ENCODE assay signal across 12 cellular contexts in the genomic region with DNA sequence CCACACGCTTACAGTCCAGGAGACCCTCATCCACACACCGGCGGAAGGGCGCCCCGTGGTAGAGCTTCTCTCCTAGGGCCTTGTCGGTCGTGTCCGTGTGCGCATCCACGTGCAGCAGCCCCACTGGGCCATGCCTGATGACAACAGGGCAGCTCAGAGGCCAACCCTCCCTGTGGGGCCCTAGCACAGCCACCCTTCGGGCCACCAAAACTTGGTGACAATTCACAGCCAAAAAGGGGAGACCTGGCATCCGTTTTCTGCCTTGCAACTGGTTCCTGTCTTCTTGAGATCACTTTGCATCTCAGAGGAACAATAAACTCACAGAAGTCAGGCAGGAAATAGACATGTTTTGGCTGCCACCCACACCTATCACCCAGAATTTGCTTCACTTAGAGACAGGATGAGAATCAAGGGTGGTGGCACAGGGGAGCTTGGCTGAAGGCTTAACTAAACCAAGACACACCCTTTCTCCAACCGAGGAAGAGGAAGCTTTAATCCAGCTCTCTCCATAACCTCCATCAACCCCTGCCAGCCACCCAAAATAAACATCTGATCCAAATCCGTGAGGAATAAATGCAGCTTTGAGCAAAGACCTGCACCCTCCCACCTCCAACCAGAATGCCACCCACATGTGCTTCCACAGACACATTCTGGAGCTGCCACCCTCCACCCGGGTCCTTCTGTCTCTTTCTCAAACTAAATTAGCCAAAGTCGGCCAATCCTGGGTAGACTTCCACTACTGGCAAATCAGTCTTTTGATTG. TPM values are rescaled to one million over a fixed set of nuclear protein-coding genes. Genes with fewer than 3 reads are reported as not detected.
DNase-seq lines count a peak whose midpoint lies in the region; ATAC-seq, FAIRE-seq and TF ChIP-seq lines count a peak whose summit lies in the region.
"Had no signal": no experiment of that assay in that cellular context is flagged by ENCODE, and none has a peak within 500 bp of the region (broad histone marks: within the 10 kb centered on the region; RNA-seq: fewer than 3 reads in every experiment).

No MANE protein-coding gene starts in this region.

- H4K20me1 ChIP-seq in MM.1S (ENCODE audit: insufficient read depth, low read length) (no peaks in the 10 kb centered on the region), neural progenitor cell (ENCODE audit: low read depth) (no peaks in the 10 kb centered on the region)

- H3K79me2 ChIP-seq in MM.1S (ENCODE audit: low read length) (peaks cover 14% of the 10 kb centered on the region), neural progenitor cell (ENCODE audit: low read depth) (no peaks in the 10 kb centered on the region)

- peak overlapping the region; percentile 51 for H3K4me3 Mint-ChIP-seq in activated naive CD4-positive, alpha-beta T cell treated with anti-CD3 and anti-CD28 coated beads for 36 hours
- H3K4me3 Mint-ChIP-seq in neural progenitor cell: no peak overlapping the region

- H3K27ac Mint-ChIP-seq in activated naive CD4-positive, alpha-beta T cell treated with anti-CD3 and anti-CD28 coated beads for 36 hours: peak overlapping the region; percentile 92
- no peak overlapping the region for H3K27ac Mint-ChIP-seq in neural progenitor cell

- no peak for ATAC-seq in HG03439 (IDR thresholded peaks at IDR 0.05; ENCODE audit: unreplicated experiment)
- ATAC-seq: sciatic nerve had no signal

- peak overlapping the region; percentile 62 for H3K9ac ChIP-seq in MM.1S (ENCODE audit: low read length)
- no peak overlapping the region for H3K9ac ChIP-seq in neural progenitor cell

- H3K36me3 Mint-ChIP-seq in activated naive CD4-positive, alpha-beta T cell treated with anti-CD3 and anti-CD28 coated beads for 36 hours (ENCODE audit: low read depth): peaks cover 17% of the 10 kb centered on the region
- peaks cover 5% of the 10 kb centered on the region for H3K36me3 Mint-ChIP-seq in neural progenitor cell

- peak; percentile 46 for DNase-seq in GM12892 (ENCODE audit: insufficient read length)
- peak; percentile 38 for DNase-seq in MM.1S
- DNase-seq in activated naive CD4-positive, alpha-beta T cell treated with anti-CD3 and anti-CD28 coated beads for 36 hours: peak; percentile 66
- DNase-seq in neural progenitor cell (ENCODE audit: low spot score): no peak
- DNase-seq in vagina (ENCODE audit: extremely low spot score in 2 of 2): no peak
- no peak for DNase-seq in tibial nerve (ENCODE audit: low spot score in 2 of 2)
- DNase-seq in NCI-H2107 treated with DMSO at 0.1 percent for 48 hours (lab: John Stamatoyannopoulos, UW; ENCODE audit: unreplicated experiment): no peak
- DNase-seq: DMS79 treated with DMSO at 0.1 percent for 48 hours had no signal

- H3K36me3 ChIP-seq in MM.1S (replicated peaks; ENCODE audit: insufficient read depth, low read length): no peaks in the 10 kb centered on the region
- H3K36me3 ChIP-seq in neural progenitor cell: no peaks in the 10 kb centered on the region
- no peaks in the 10 kb centered on the region for H3K36me3 ChIP-seq in vagina
- H3K36me3 ChIP-seq in tibial nerve: peaks cover 0 to 6% (median 0%) of the 10 kb centered on the region in 3 donors
- H3K36me3 ChIP-seq: cardiac muscle cell, HAP-1 had no signal

- TF ChIP-seq CTCF in MM.1S (IDR thresholded peaks at IDR 0.05; ENCODE audit: low read length) (no peak), neural progenitor cell (IDR thresholded peaks at IDR 0.05) (no peak), vagina (IDR thresholded peaks at IDR 0.05) (no peak), tibial nerve (IDR thresholded peaks at IDR 0.05) (no peak)

- H3K4me1 Mint-ChIP-seq in activated naive CD4-positive, alpha-beta T cell treated with anti-CD3 and anti-CD28 coated beads for 36 hours (ENCODE audit: low read depth): peaks cover 55% of the 10 kb centered on the region
- H3K4me1 Mint-ChIP-seq in neural progenitor cell: peaks cover 5% of the 10 kb centered on the region

- H3K4me1 ChIP-seq in MM.1S (ENCODE audit: low read length) (peaks cover 33% of the 10 kb centered on the region), neural progenitor cell (peaks cover 15% of the 10 kb centered on the region), vagina (peaks cover 2% of the 10 kb centered on the region), tibial nerve (peaks cover 0 to 9% (median 3%) of the 10 kb centered on the region in 4 donors)
- H3K4me1 ChIP-seq: HAP-1 had no signal

- 72 to 79% methylated on average over 16 of the region's 16 CpGs for WGBS in tibial nerve, 2 donors

- no peaks in the 10 kb centered on the region for H3K9me3 Mint-ChIP-seq in activated naive CD4-positive, alpha-beta T cell treated with anti-CD3 and anti-CD28 coated beads for 36 hours
- no peaks in the 10 kb centered on the region for H3K9me3 Mint-ChIP-seq in neural progenitor cell

- CTCF ChIA-PET in activated naive CD4-positive, alpha-beta T cell treated with anti-CD3 and anti-CD28 coated beads for 36 hours (lab: Charles Lee): interaction anchor here (0.9 to 1.2 kb wide), 2 partner anchors 118 to 162 kb away, joined by 3 read pairs; no protein-coding TSS in a partner anchor

- FAIRE-seq in GM12892 (lab: Jason Lieb, UNC): peak; percentile 58

- peaks cover 33% of the 10 kb centered on the region for H3F3A ChIP-seq in MM.1S (ENCODE audit: insufficient read depth, low read length)
- peaks cover 17% of the 10 kb centered on the region for H3F3A ChIP-seq in neural progenitor cell (ENCODE audit: low read depth)

- TF ChIP-seq POLR2A in GM12892 (IDR thresholded peaks at IDR 0.05; ENCODE audit: low read depth, low read length): no peak
- no peak for TF ChIP-seq POLR2A in vagina (IDR thresholded peaks at IDR 0.05)
- TF ChIP-seq POLR2A in tibial nerve (IDR thresholded peaks at IDR 0.05): no peak

- no peaks in the 10 kb centered on the region for H3K9me2 ChIP-seq in MM.1S (replicated peaks; ENCODE audit: insufficient read depth, low read length)

- H3K4me3 ChIP-seq in MM.1S (ENCODE audit: low read length) (peak overlapping the region; percentile 5), neural progenitor cell (no peak overlapping the region), vagina (no peak overlapping the region), tibial nerve (no peak overlapping the region)
- H3K4me3 ChIP-seq: cardiac muscle cell, HAP-1 had no signal

- H3K4me2 ChIP-seq in MM.1S (ENCODE audit: low read depth, low read length) (peak overlapping the region; percentile 66), neural progenitor cell (peak overlapping the region; percentile 69)

- peak overlapping the region; percentile 92 for H3K27ac ChIP-seq in MM.1S (ENCODE audit: low read length)
- peak overlapping the region; percentile 66 for H3K27ac ChIP-seq in neural progenitor cell
- H3K27ac ChIP-seq in vagina: no peak overlapping the region
- peak overlapping the region in 1 of 4 donors; percentile 7 for H3K27ac ChIP-seq in tibial nerve
- H3K27ac ChIP-seq: cardiac muscle cell had no signal

- H2AFZ ChIP-seq in MM.1S (ENCODE audit: low read length) (peak overlapping the region; percentile 29), neural progenitor cell (replicated peaks) (no peak overlapping the region)

- no peaks in the 10 kb centered on the region for H3K9me3 ChIP-seq in MM.1S (replicated peaks; ENCODE audit: insufficient read depth, low read length)
- no peaks in the 10 kb centered on the region for H3K9me3 ChIP-seq in neural progenitor cell (ENCODE audit: low read depth)
- no peaks in the 10 kb centered on the region for H3K9me3 ChIP-seq in vagina
- no peaks in the 10 kb centered on the region for H3K9me3 ChIP-seq in tibial nerve
- H3K9me3 ChIP-seq: HAP-1 had no signal

- intact Hi-C loops in activated naive CD4-positive, alpha-beta T cell treated with anti-CD3 and anti-CD28 coated beads for 36 hours (cut with micrococcal nuclease): loop anchor here (1.0 to 5.0 kb wide), 4 partner anchors 38 to 118 kb away; a partner anchor contains a TSS
- intact Hi-C loops in vagina (cut with DNase I): no loop called here

- TF ChIP-seq EP300 in tibial nerve (IDR thresholded peaks at IDR 0.05): no peak

- H3K27me3 ChIP-seq in MM.1S (replicated peaks; ENCODE audit: insufficient read depth, low read length): no peaks in the 10 kb centered on the region
- peaks cover 7% of the 10 kb centered on the region for H3K27me3 ChIP-seq in neural progenitor cell
- H3K27me3 ChIP-seq in vagina: no peaks in the 10 kb centered on the region
- peaks cover 0 to 5% of the 10 kb centered on the region in 2 donors for H3K27me3 ChIP-seq in tibial nerve

- H3K27me3 Mint-ChIP-seq in activated naive CD4-positive, alpha-beta T cell treated with anti-CD3 and anti-CD28 coated beads for 36 hours (ENCODE audit: low read depth): no peaks in the 10 kb centered on the region
- H3K27me3 Mint-ChIP-seq in neural progenitor cell (ENCODE audit: insufficient read depth, low read depth): peaks cover 10% of the 10 kb centered on the region

RNA-seq across cellular contexts. Expression of a gene that starts 5.7 kb away (rescaled TPM):
- 3.3 TPM for polyA plus RNA-seq in GM12892 (2012; ENCODE audit: missing spikeins)
- total RNA-seq in activated naive CD4-positive, alpha-beta T cell treated with anti-CD3 and anti-CD28 coated beads for 36 hours: 10 to 100 TPM; 15.9 to 16.2 TPM
- total RNA-seq in neural progenitor cell (ENCODE audit: low replicate concordance) (0.84 and 0.86 TPM in 2 replicates), vagina (1.5 TPM), tibial nerve (not detected)

RNA-seq across cellular contexts. Expression of a gene that starts 38.2 kb away (rescaled TPM):
- polyA plus RNA-seq in GM12892 (2012; ENCODE audit: missing spikeins): 11.0 TPM
- 10 to 100 TPM; 19.6 to 20.7 TPM for total RNA-seq in activated naive CD4-positive, alpha-beta T cell treated with anti-CD3 and anti-CD28 coated beads for 36 hours
- 23.3 and 23.8 TPM in 2 replicates for total RNA-seq in neural progenitor cell (ENCODE audit: low replicate concordance)
- total RNA-seq in vagina: 59.2 TPM
- 10 to 100 TPM; 41.7 to 79.8 (median 61.8) TPM for total RNA-seq in tibial nerve

RNA-seq across cellular contexts. Expression of a gene that starts 52.5 kb away (rescaled TPM):
- polyA plus RNA-seq in GM12892 (2012; ENCODE audit: missing spikeins): 6.6 TPM
- total RNA-seq in activated naive CD4-positive, alpha-beta T cell treated with anti-CD3 and anti-CD28 coated beads for 36 hours: 1 to 10 TPM; 7.1 to 9.8 TPM
- 24.2 and 33.6 TPM in 2 replicates for total RNA-seq in neural progenitor cell (ENCODE audit: low replicate concordance)
- 29.5 TPM for total RNA-seq in vagina
- 10 to 100 TPM; 11.4 to 35.0 (median 26.3) TPM for total RNA-seq in tibial nerve

RNA-seq across cellular contexts. Expression of a gene that starts 55.1 kb away (rescaled TPM):
- 4.3 TPM for polyA plus RNA-seq in GM12892 (2012; ENCODE audit: missing spikeins)
- total RNA-seq in activated naive CD4-positive, alpha-beta T cell treated with anti-CD3 and anti-CD28 coated beads for 36 hours: 1 to 10 TPM; 6.3 to 6.5 TPM
- 12.4 and 18.2 TPM in 2 replicates for total RNA-seq in neural progenitor cell (ENCODE audit: low replicate concordance)
- 22.1 TPM for total RNA-seq in vagina
- 10 to 100 TPM; 39.6 to 82.8 (median 51.7) TPM for total RNA-seq in tibial nerve

Comparison
In these comparisons a context has a peak if more than half of its experiments do, and no peak if none do; other contexts are left out.
1. DNase-seq: peak in GM12892 (single experiment), MM.1S (single experiment) and activated naive CD4-positive, alpha-beta T cell treated with anti-CD3 and anti-CD28 coated beads for 36 hours (single experiment); none in neural progenitor cell (single experiment), vagina (0 of 2), tibial nerve (0 of 2) and NCI-H2107 treated with DMSO at 0.1 percent for 48 hours (single experiment).